Comparison of ENCODE assay signal across 22 cellular contexts in the genomic region with DNA sequence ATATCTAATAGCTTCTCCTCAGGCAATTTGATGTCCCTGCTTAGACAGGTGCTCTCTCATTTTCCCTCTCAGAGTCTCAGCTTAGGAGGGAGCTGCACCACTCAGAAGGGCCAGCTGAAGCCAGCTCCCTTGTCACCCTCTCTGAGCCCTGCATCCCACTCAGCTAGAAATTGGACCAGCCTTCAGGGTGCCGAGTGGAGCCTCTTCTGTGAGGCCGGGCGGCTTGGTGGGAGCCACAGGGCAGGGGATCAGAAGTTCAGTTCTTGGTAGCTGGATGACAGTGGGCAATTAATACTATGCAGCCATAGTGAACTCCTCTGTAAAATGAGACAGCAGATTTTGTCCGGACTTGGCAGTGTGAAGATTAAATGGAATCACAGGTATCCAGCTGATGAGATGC.
A peak's percentile ranks its signal among the peaks of the same experiment; 100 is the strongest.
DNase-seq lines count a peak whose midpoint lies in the region; ATAC-seq, FAIRE-seq and TF ChIP-seq lines count a peak whose summit lies in the region.
"Had no signal": no experiment of that assay in that cellular context is flagged by ENCODE, and none has a peak within 500 bp of the region (broad histone marks: within the 10 kb centered on the region; RNA-seq: fewer than 3 reads in every experiment).

No MANE protein-coding gene starts in this region.

- H3K27me3 ChIP-seq in HepG2 (ENCODE audit: control insufficient read depth in 1 of 2, insufficient read depth in 2 of 2, low read length in 2 of 2) (no peaks in the 10 kb centered on the region), right lobe of liver (no peaks in the 10 kb centered on the region), suprapubic skin (no peaks in the 10 kb centered on the region)
- H3K27me3 ChIP-seq in CD4-positive, alpha-beta T cell (ENCODE audit: control insufficient read depth, insufficient read depth, low read length), result no peaks in the 10 kb centered on the region

- H3K27me3 Mint-ChIP-seq in CD4-positive, alpha-beta T cell, result no peaks in the 10 kb centered on the region

- no peak overlapping the region for H3K4me3 ChIP-seq in HepG2 (replicated peaks in 1 of 3; ENCODE audit: insufficient read depth in 1 of 3, low read depth in 2 of 3, low read length in 3 of 3)
- no peak overlapping the region for H3K4me3 ChIP-seq in right lobe of liver
- H3K4me3 ChIP-seq in suprapubic skin, result no peak overlapping the region
- H3K4me3 ChIP-seq: A549, GM12878, HAP-1, K562 had no signal

- TF ChIP-seq POLR2A in HepG2 (IDR thresholded peaks at IDR 0.05; ENCODE audit: insufficient read depth in 1 of 2, low read depth in 2 of 2, low read length in 2 of 2), result no peak
- TF ChIP-seq POLR2A in right lobe of liver (IDR thresholded peaks at IDR 0.05), result no peak
- no peak for TF ChIP-seq POLR2A in suprapubic skin (IDR thresholded peaks at IDR 0.05)

- no peak overlapping the region for H2AFZ ChIP-seq in HepG2 (ENCODE audit: low read length)

- peak; percentile 56 for DNase-seq in NCI-H1092 treated with DMSO at 0.1 percent for 48 hours (lab: John Stamatoyannopoulos, UW)
- no peak for DNase-seq in NCI-H1092 (lab: John Stamatoyannopoulos, UW)
- DNase-seq in HepG2 (ENCODE audit: low spot score), result no peak
- no peak for DNase-seq in right lobe of liver
- peak; percentile 27 for DNase-seq in left kidney (ENCODE audit: low read depth, low spot score)
- DNase-seq in suprapubic skin (ENCODE audit: low spot score in 2 of 2), result no peak
- no peak for DNase-seq in CD4-positive, alpha-beta T cell
- DNase-seq: AML-193; CD8-positive, alpha-beta memory T cell; COR-L47; DMS 273 treated with DMSO at 0.1 percent for 48 hours; DMS53; DND-41; EL; IMR-90 had no signal

- peak; percentile 43; the same call in 1 of the 3 replicates for ATAC-seq in HepG2
- ATAC-seq in right lobe of liver, result no peak
- no peak for ATAC-seq in CD4-positive, alpha-beta T cell (ENCODE audit: poor library complexity)
- ATAC-seq: A549, GM12878, K562 had no signal

- no peaks in the 10 kb centered on the region for H3K36me3 Mint-ChIP-seq in CD4-positive, alpha-beta T cell (ENCODE audit: low read depth)
- H3K36me3 Mint-ChIP-seq: CD8-positive, alpha-beta memory T cell had no signal

- no peak for TF ChIP-seq CTCF in HepG2 (CRISPR knock-in tag; IDR thresholded peaks at IDR 0.05)
- TF ChIP-seq CTCF in right lobe of liver (IDR thresholded peaks at IDR 0.05), result no peak
- TF ChIP-seq CTCF in suprapubic skin (IDR thresholded peaks at IDR 0.05), result no peak
- no peak for TF ChIP-seq CTCF in CD4-positive, alpha-beta T cell (IDR thresholded peaks at IDR 0.05)

- no TSS peak for BruUV-seq in HepG2 (replicated peaks; lab: Mats Ljungman, UMichigan)

- intact Hi-C loops in HepG2 (cut with micrococcal nuclease; ENCODE audit: unreplicated experiment) (no loop called here), right lobe of liver (cut with DNase I) (no loop called here)
- intact Hi-C loops in CD4-positive, alpha-beta T cell (cut with DNase I, micrococcal nuclease), result no loop called here

- WGBS in HepG2 (ENCODE audit: low lambda C conversion rate), result 10% methylated on average over 4 of the region's 4 CpGs
- 75% methylated on average over 1 of the region's 4 CpGs for WGBS in right lobe of liver (ENCODE audit: insufficient coverage, low coverage, low lambda C conversion rate, missing lambda C conversion rate)
- WGBS in suprapubic skin, result 95% methylated on average over 4 of the region's 4 CpGs

- in situ Hi-C loops in HepG2 (cut with HindIII; ENCODE audit: extremely low pct_ligation_motif_present, low pct_unique_long_range_greater_than_20kb), result no loop called here

- H3K9me3 ChIP-seq in HepG2 (ENCODE audit: low read length) (no peaks in the 10 kb centered on the region), right lobe of liver (no peaks in the 10 kb centered on the region), suprapubic skin (no peaks in the 10 kb centered on the region)
- no peaks in the 10 kb centered on the region for H3K9me3 ChIP-seq in CD4-positive, alpha-beta T cell (ENCODE audit: control insufficient read depth, low read length)
- H3K9me3 ChIP-seq: A549, HAP-1 had no signal

- POLR2A ChIA-PET in HepG2 (lab: Yijun Ruan, JAX), result no interaction called here
- POLR2A ChIA-PET in CD4-positive, alpha-beta T cell (lab: Charles Lee), result no interaction called here

- H3K4me1 ChIP-seq in HepG2 (ENCODE audit: insufficient read depth, low read length) (no peaks in the 10 kb centered on the region), right lobe of liver (no peaks in the 10 kb centered on the region), suprapubic skin (peaks cover 19% of the 10 kb centered on the region)
- H3K4me1 ChIP-seq: A549, HAP-1 had no signal

- no peak overlapping the region for H3K27ac ChIP-seq in HepG2 (ENCODE audit: extremely low read length, insufficient read depth, low read length)
- H3K27ac ChIP-seq in right lobe of liver, result no peak overlapping the region
- H3K27ac ChIP-seq in suprapubic skin, result no peak overlapping the region
- no peak overlapping the region for H3K27ac ChIP-seq in CD4-positive, alpha-beta T cell (ENCODE audit: low read depth, low read length)
- H3K27ac ChIP-seq: 22Rv1, A549, HL-60 had no signal

- no peaks in the 10 kb centered on the region for H3K9me3 Mint-ChIP-seq in CD4-positive, alpha-beta T cell
- H3K9me3 Mint-ChIP-seq: CD8-positive, alpha-beta memory T cell had no signal

- no peaks in the 10 kb centered on the region for H3K79me2 ChIP-seq in HepG2 (ENCODE audit: insufficient read depth, low read length)

- no peak overlapping the region for H3K4me3 Mint-ChIP-seq in CD4-positive, alpha-beta T cell
- H3K4me3 Mint-ChIP-seq: CD8-positive, alpha-beta memory T cell had no signal

- H3K27ac Mint-ChIP-seq in CD4-positive, alpha-beta T cell, result no peak overlapping the region
- H3K27ac Mint-ChIP-seq: CD8-positive, alpha-beta memory T cell had no signal

- H3K4me1 Mint-ChIP-seq in CD4-positive, alpha-beta T cell (ENCODE audit: low read depth), result no peaks in the 10 kb centered on the region
- H3K4me1 Mint-ChIP-seq: CD8-positive, alpha-beta memory T cell had no signal

- no peak overlapping the region for H3K9ac ChIP-seq in HepG2 (ENCODE audit: insufficient read depth, low read depth, low read length)

- H4K20me1 ChIP-seq in HepG2 (ENCODE audit: insufficient read depth, low read length), result no peaks in the 10 kb centered on the region

- H3K4me2 ChIP-seq in HepG2 (ENCODE audit: low read depth, low read length), result no peak overlapping the region
- H3K4me2 ChIP-seq: A549 had no signal

- TF ChIP-seq EP300 in HepG2 (IDR thresholded peaks at IDR 0.05; ENCODE audit: low read depth in 2 of 2, low read length in 2 of 2), result no peak
- no peak for TF ChIP-seq EP300 in HepG2 (CRISPR knock-in tag; IDR thresholded peaks at IDR 0.05; ENCODE audit: borderline replicate concordance)
- TF ChIP-seq EP300 in suprapubic skin (IDR thresholded peaks at IDR 0.05), result no peak

- TF ChIP-seq RAD21 in HepG2 (CRISPR knock-in tag; IDR thresholded peaks at IDR 0.05), result no peak

- no peak for FAIRE-seq in HepG2 (lab: Jason Lieb, UNC)
- FAIRE-seq: A549, GM12878, H1, K562 had no signal

- CTCF ChIA-PET in HepG2 (lab: Yijun Ruan, JAX; ENCODE audit: low intra/inter-chr PET ratio, low total read pairs), result no interaction called here
- CTCF ChIA-PET in CD4-positive, alpha-beta T cell (lab: Charles Lee), result no interaction called here

- H3K36me3 ChIP-seq in HepG2 (replicated peaks in 1 of 2; ENCODE audit: control insufficient read depth in 1 of 2, insufficient read depth in 2 of 2, low read length in 2 of 2) (no peaks in the 10 kb centered on the region), right lobe of liver (no peaks in the 10 kb centered on the region), suprapubic skin (no peaks in the 10 kb centered on the region)
- H3K36me3 ChIP-seq: HAP-1 had no signal

TF ChIP-seq in HepG2, 621 proteins besides CTCF, POLR2A, EP300 and RAD21 (continues in another document):
- TF ChIP-seq, protein P1, sequence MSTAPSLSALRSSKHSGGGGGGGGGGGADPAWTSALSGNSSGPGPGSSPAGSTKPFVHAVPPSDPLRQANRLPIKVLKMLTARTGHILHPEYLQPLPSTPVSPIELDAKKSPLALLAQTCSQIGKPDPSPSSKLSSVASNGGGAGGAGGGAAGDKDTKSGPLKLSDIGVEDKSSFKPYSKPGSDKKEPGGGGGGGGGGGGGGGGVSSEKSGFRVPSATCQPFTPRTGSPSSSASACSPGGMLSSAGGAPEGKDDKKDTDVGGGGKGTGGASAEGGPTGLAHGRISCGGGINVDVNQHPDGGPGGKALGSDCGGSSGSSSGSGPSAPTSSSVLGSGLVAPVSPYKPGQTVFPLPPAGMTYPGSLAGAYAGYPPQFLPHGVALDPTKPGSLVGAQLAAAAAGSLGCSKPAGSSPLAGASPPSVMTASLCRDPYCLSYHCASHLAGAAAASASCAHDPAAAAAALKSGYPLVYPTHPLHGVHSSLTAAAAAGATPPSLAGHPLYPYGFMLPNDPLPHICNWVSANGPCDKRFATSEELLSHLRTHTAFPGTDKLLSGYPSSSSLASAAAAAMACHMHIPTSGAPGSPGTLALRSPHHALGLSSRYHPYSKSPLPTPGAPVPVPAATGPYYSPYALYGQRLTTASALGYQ (CRISPR knock-in tag; IDR thresholded peaks at IDR 0.05), result no peak
- TF ChIP-seq SRSF9 (IDR thresholded peaks at IDR 0.05; ENCODE audit: borderline replicate concordance, insufficient read depth, low read depth, low read length, poor library complexity, severe bottlenecking), result no peak
- TF ChIP-seq ZMYM2 (CRISPR knock-in tag; IDR thresholded peaks at IDR 0.05), result no peak
- TF ChIP-seq, protein P2, sequence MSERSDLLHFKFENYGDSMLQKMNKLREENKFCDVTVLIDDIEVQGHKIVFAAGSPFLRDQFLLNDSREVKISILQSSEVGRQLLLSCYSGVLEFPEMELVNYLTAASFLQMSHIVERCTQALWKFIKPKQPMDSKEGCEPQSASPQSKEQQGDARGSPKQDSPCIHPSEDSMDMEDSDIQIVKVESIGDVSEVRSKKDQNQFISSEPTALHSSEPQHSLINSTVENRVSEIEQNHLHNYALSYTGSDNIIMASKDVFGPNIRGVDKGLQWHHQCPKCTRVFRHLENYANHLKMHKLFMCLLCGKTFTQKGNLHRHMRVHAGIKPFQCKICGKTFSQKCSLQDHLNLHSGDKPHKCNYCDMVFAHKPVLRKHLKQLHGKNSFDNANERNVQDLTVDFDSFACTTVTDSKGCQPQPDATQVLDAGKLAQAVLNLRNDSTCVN (CRISPR knock-in tag; IDR thresholded peaks at IDR 0.05; ENCODE audit: borderline replicate concordance), result no peak
- no peak for TF ChIP-seq HOXA7 (CRISPR knock-in tag; IDR thresholded peaks at IDR 0.05)
- TF ChIP-seq PRPF4 (IDR thresholded peaks at IDR 0.05; ENCODE audit: low read depth, low read length, poor library complexity, severe bottlenecking), result no peak
- TF ChIP-seq ZNF432 (CRISPR knock-in tag; IDR thresholded peaks at IDR 0.05; ENCODE audit: borderline replicate concordance), result no peak
- TF ChIP-seq DR1 (CRISPR knock-in tag; IDR thresholded peaks at IDR 0.05), result no peak

Comparison
In these comparisons a context has a peak if more than half of its experiments do, and no peak if none do; other contexts are left out.
1. DNase-seq: peak in NCI-H1092 treated with DMSO at 0.1 percent for 48 hours (single experiment) and left kidney (single experiment); none in NCI-H1092 (single experiment), HepG2 (single experiment), right lobe of liver (0 of 3), suprapubic skin (0 of 2) and CD4-positive, alpha-beta T cell (0 of 10).